In the genomic region with DNA sequence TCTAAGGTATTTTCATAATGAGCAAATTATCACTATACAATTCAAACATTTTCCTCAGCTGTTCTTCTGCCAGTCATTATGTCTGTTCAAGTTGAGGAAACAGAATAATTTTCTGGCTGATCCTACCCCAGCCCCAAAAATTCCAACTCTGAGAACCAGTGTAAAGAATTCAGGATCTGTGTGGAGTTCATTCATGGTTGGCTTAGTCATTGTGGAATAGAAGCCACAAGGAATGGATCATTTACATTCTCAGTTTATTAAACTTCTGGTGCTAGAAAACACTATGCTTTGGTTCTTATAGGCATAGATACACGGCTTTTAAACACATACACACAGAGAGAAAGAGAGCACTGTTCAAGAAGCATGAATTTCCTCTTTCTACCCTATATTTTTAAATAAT, we compare ENCODE assay signal across 20 cellular contexts.
A peak's percentile ranks its signal among the peaks of the same experiment; 100 is the strongest.
DNase-seq lines count a peak whose midpoint lies in the region; ATAC-seq and TF ChIP-seq lines count a peak whose summit lies in the region.
"Had no signal": no experiment of that assay in that cellular context is flagged by ENCODE, and none has a peak within 500 bp of the region (broad histone marks: within the 10 kb centered on the region; RNA-seq: fewer than 3 reads in every experiment).

No MANE protein-coding gene starts in this region.

- H3K27me3 ChIP-seq in SJSA1 (replicated peaks) (no peaks in the 10 kb centered on the region), gastrocnemius medialis (no peaks in the 10 kb centered on the region)
- H3K27me3 ChIP-seq: BLaER1, esophagus muscularis mucosa, neutrophil had no signal

- intact Hi-C loops in gastrocnemius medialis (cut with DNase I; ENCODE audit: low total_unique reads) = loop anchor here (5.0 kb wide), 1 partner anchor 1975 kb away; no protein-coding TSS in a partner anchor

- DNase-seq in GM03348 (ENCODE audit: low spot score) = peak; percentile 56
- peak in 1 of 2 experiments; percentile 71 for DNase-seq in SJSA1 (ENCODE audit: low read depth in 1 of 2, low spot score in 2 of 2)
- DNase-seq in fibroblast of pulmonary artery (ENCODE audit: low read depth) = peak; percentile 39
- DNase-seq in gastrocnemius medialis = no peak
- DNase-seq in NCI-H2029 (lab: John Stamatoyannopoulos, UW) = no peak
- DNase-seq in activated CD8-positive, alpha-beta memory T cell treated with anti-CD3 and anti-CD28 coated beads, Interleukin-2, amount 50 U/mL, for 4 hours = no peak
- DNase-seq in activated gamma-delta T cell treated with Interleukin-2 at 50 U/mL for 16 hours = no peak
- DNase-seq in SK-N-DZ (ENCODE audit: low spot score) = no peak
- DNase-seq: activated T-cell treated with anti-CD3 and anti-CD28 coated beads, Interleukin-2, amount 50 U/mL, for 72 hours; anterior cingulate cortex; DMS79 treated with DMSO at 0.1 percent for 48 hours; KBM-7; NCI-H1105 treated with DMSO at 0.1 percent for 48 hours; NCI-H446 treated with DMSO at 0.1 percent for 48 hours; small intestine; stimulated activated naive CD4-positive, alpha-beta T cell had no signal

- H3K9me3 ChIP-seq in SJSA1 (replicated peaks) = no peaks in the 10 kb centered on the region
- no peaks in the 10 kb centered on the region for H3K9me3 ChIP-seq in gastrocnemius medialis
- H3K9me3 ChIP-seq: BLaER1, esophagus muscularis mucosa, neutrophil had no signal

- ATAC-seq in gastrocnemius medialis = no peak
- ATAC-seq: activated T-cell treated with anti-CD3 and anti-CD28 coated beads, Interleukin-2, amount 50 U/mL, for 72 hours; HCT116 had no signal

- TF ChIP-seq CTCF in fibroblast of pulmonary artery (IDR thresholded peaks at IDR 0.05; ENCODE audit: low read length, missing control alignments) (no peak), gastrocnemius medialis (IDR thresholded peaks at IDR 0.05 in 4 of 5, conservative IDR thresholded peaks at IDR 0.05 in 1 of 5) (no peak)

- H3K4me3 ChIP-seq in SJSA1 = no peak overlapping the region
- H3K4me3 ChIP-seq in fibroblast of pulmonary artery (replicated peaks; ENCODE audit: low read depth, low read length) = no peak overlapping the region
- H3K4me3 ChIP-seq in gastrocnemius medialis = no peak overlapping the region
- H3K4me3 ChIP-seq: BLaER1, esophagus muscularis mucosa had no signal

- no peak for TF ChIP-seq POLR2A in gastrocnemius medialis (IDR thresholded peaks at IDR 0.05)

- H3K27ac ChIP-seq in SJSA1 (peak overlapping the region; percentile 80), gastrocnemius medialis (peak overlapping the region; percentile 23 to 75 (median 33))
- H3K27ac ChIP-seq: BLaER1, esophagus muscularis mucosa, neutrophil had no signal

- in situ Hi-C loops in gastrocnemius medialis (cut with MboI; ENCODE audit: low sequenced_read_pairs in 4 of 4) = no loop called here

- H3K4me1 ChIP-seq in SJSA1 (replicated peaks) (peaks cover 42% of the 10 kb centered on the region), gastrocnemius medialis (peaks cover 34 to 56% of the 10 kb centered on the region in 2 donors)
- H3K4me1 ChIP-seq: BLaER1 had no signal

- no peaks in the 10 kb centered on the region for H3K36me3 ChIP-seq in SJSA1
- no peaks in the 10 kb centered on the region for H3K36me3 ChIP-seq in gastrocnemius medialis
- H3K36me3 ChIP-seq: BLaER1, esophagus muscularis mucosa, neutrophil had no signal

Comparison
In these comparisons a context has a peak if more than half of its experiments do, and no peak if none do; other contexts are left out.
1. DNase-seq: peak in GM03348 (single experiment) and fibroblast of pulmonary artery (single experiment); none in gastrocnemius medialis (0 of 2), NCI-H2029 (single experiment), activated CD8-positive, alpha-beta memory T cell treated with anti-CD3 and anti-CD28 coated beads, Interleukin-2, amount 50 U/mL, for 4 hours (single experiment), activated gamma-delta T cell treated with Interleukin-2 at 50 U/mL for 16 hours (single experiment) and SK-N-DZ (single experiment).